2 cellular contexts compared by ENCODE assay signal in the genomic region with DNA sequence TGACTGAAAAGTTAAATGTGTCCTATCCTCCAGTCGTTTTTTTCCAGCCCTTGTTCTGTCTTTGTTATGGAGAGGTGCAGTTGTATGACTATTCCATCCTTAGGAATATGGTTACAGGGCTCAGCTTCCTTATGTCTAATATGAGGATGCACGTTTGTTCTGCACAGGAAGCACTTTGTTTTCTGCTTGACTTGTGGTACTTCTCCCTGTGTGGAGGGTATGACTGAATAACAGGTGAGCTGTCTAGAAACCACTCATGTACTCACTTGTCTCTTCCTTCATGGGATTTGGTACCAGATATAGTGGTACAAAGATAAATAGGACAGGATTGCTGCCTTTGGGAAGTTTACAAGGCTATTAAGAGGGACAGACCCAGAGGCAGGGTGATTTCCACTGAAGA.
TF ChIP-seq lines count a peak whose summit lies in the region.

No MANE protein-coding gene starts in this region.

TF ChIP-seq in GM12891, 5 proteins besides CTCF, POLR2A, EP300 and RAD21:
- TF ChIP-seq POU2F2 (IDR thresholded peaks at IDR 0.05; ENCODE audit: low read depth, low read length) (no peak), POLR2AphosphoS5 (IDR thresholded peaks at IDR 0.05; ENCODE audit: low read depth, low read length) (no peak), TAF1 (IDR thresholded peaks at IDR 0.05; ENCODE audit: low read depth, low read length) (no peak), PAX5 (IDR thresholded peaks at IDR 0.05; ENCODE audit: insufficient read depth, low read length, severe bottlenecking) (no peak), SPI1 (IDR thresholded peaks at IDR 0.05; ENCODE audit: low read depth, low read length) (no peak)

TF ChIP-seq in WTC11, 78 proteins besides CTCF, POLR2A, EP300 and RAD21:
- TF ChIP-seq FOXK1 (CRISPR knock-in tag; IDR thresholded peaks at IDR 0.05), result no peak
- TF ChIP-seq, protein P1, sequence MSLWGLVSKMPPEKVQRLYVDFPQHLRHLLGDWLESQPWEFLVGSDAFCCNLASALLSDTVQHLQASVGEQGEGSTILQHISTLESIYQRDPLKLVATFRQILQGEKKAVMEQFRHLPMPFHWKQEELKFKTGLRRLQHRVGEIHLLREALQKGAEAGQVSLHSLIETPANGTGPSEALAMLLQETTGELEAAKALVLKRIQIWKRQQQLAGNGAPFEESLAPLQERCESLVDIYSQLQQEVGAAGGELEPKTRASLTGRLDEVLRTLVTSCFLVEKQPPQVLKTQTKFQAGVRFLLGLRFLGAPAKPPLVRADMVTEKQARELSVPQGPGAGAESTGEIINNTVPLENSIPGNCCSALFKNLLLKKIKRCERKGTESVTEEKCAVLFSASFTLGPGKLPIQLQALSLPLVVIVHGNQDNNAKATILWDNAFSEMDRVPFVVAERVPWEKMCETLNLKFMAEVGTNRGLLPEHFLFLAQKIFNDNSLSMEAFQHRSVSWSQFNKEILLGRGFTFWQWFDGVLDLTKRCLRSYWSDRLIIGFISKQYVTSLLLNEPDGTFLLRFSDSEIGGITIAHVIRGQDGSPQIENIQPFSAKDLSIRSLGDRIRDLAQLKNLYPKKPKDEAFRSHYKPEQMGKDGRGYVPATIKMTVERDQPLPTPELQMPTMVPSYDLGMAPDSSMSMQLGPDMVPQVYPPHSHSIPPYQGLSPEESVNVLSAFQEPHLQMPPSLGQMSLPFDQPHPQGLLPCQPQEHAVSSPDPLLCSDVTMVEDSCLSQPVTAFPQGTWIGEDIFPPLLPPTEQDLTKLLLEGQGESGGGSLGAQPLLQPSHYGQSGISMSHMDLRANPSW (CRISPR knock-in tag; conservative IDR thresholded peaks at IDR 0.05; ENCODE audit: low read depth), result no peak
- TF ChIP-seq, protein P2, sequence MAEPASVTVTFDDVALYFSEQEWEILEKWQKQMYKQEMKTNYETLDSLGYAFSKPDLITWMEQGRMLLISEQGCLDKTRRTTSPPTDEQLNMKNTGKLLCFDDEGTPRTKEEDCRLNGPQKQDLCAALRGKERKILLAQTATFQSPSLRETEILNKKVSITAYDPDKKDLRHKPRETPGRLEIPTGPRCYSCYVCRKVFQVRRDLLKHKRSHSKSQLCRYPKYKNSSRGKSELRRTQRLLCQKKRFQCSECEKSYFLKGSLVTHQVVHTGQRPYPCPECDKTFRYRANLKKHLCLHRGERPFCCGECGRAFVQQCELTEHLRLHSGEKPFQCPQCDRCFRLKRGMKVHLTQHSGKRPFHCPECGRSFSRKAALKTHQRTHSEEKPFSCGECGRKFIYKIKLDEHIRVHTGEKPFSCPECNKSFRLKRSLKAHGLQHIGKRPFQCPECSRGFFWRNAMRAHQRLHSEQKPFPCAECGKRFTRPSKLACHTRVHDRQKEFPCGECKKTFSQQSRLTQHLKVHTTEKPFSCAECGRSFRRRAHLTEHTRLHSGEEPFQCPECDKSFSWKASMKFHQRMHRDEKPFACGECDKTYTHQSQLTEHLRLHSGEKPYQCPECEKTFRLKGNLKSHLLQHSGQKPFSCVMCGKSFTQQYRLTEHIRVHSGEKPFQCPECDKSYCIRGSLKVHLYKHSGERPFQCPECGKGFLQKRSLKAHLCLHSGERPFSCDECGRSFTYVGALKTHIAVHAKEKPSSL (CRISPR knock-in tag; conservative IDR thresholded peaks at IDR 0.05), result no peak
- TF ChIP-seq, protein P3, sequence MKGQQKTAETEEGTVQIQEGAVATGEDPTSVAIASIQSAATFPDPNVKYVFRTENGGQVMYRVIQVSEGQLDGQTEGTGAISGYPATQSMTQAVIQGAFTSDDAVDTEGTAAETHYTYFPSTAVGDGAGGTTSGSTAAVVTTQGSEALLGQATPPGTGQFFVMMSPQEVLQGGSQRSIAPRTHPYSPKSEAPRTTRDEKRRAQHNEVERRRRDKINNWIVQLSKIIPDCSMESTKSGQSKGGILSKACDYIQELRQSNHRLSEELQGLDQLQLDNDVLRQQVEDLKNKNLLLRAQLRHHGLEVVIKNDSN (CRISPR knock-in tag; IDR thresholded peaks at IDR 0.05), result no peak
- TF ChIP-seq, protein P4, sequence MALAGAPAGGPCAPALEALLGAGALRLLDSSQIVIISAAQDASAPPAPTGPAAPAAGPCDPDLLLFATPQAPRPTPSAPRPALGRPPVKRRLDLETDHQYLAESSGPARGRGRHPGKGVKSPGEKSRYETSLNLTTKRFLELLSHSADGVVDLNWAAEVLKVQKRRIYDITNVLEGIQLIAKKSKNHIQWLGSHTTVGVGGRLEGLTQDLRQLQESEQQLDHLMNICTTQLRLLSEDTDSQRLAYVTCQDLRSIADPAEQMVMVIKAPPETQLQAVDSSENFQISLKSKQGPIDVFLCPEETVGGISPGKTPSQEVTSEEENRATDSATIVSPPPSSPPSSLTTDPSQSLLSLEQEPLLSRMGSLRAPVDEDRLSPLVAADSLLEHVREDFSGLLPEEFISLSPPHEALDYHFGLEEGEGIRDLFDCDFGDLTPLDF (CRISPR knock-in tag; IDR thresholded peaks at IDR 0.05), result no peak
- TF ChIP-seq, protein P5, sequence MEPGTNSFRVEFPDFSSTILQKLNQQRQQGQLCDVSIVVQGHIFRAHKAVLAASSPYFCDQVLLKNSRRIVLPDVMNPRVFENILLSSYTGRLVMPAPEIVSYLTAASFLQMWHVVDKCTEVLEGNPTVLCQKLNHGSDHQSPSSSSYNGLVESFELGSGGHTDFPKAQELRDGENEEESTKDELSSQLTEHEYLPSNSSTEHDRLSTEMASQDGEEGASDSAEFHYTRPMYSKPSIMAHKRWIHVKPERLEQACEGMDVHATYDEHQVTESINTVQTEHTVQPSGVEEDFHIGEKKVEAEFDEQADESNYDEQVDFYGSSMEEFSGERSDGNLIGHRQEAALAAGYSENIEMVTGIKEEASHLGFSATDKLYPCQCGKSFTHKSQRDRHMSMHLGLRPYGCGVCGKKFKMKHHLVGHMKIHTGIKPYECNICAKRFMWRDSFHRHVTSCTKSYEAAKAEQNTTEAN (CRISPR knock-in tag; IDR thresholded peaks at IDR 0.05), result no peak
- no peak for TF ChIP-seq TEAD4 (CRISPR knock-in tag; IDR thresholded peaks at IDR 0.05)
- TF ChIP-seq, protein P6, sequence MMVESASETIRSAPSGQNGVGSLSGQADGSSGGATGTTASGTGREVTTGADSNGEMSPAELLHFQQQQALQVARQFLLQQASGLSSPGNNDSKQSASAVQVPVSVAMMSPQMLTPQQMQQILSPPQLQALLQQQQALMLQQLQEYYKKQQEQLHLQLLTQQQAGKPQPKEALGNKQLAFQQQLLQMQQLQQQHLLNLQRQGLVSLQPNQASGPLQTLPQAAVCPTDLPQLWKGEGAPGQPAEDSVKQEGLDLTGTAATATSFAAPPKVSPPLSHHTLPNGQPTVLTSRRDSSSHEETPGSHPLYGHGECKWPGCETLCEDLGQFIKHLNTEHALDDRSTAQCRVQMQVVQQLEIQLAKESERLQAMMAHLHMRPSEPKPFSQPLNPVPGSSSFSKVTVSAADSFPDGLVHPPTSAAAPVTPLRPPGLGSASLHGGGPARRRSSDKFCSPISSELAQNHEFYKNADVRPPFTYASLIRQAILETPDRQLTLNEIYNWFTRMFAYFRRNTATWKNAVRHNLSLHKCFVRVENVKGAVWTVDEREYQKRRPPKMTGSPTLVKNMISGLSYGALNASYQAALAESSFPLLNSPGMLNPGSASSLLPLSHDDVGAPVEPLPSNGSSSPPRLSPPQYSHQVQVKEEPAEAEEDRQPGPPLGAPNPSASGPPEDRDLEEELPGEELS (CRISPR knock-in tag; IDR thresholded peaks at IDR 0.05), result no peak
- TF ChIP-seq, protein P7, sequence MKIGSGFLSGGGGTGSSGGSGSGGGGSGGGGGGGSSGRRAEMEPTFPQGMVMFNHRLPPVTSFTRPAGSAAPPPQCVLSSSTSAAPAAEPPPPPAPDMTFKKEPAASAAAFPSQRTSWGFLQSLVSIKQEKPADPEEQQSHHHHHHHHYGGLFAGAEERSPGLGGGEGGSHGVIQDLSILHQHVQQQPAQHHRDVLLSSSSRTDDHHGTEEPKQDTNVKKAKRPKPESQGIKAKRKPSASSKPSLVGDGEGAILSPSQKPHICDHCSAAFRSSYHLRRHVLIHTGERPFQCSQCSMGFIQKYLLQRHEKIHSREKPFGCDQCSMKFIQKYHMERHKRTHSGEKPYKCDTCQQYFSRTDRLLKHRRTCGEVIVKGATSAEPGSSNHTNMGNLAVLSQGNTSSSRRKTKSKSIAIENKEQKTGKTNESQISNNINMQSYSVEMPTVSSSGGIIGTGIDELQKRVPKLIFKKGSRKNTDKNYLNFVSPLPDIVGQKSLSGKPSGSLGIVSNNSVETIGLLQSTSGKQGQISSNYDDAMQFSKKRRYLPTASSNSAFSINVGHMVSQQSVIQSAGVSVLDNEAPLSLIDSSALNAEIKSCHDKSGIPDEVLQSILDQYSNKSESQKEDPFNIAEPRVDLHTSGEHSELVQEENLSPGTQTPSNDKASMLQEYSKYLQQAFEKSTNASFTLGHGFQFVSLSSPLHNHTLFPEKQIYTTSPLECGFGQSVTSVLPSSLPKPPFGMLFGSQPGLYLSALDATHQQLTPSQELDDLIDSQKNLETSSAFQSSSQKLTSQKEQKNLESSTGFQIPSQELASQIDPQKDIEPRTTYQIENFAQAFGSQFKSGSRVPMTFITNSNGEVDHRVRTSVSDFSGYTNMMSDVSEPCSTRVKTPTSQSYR (CRISPR knock-in tag; IDR thresholded peaks at IDR 0.05), result no peak
- TF ChIP-seq, protein P8, sequence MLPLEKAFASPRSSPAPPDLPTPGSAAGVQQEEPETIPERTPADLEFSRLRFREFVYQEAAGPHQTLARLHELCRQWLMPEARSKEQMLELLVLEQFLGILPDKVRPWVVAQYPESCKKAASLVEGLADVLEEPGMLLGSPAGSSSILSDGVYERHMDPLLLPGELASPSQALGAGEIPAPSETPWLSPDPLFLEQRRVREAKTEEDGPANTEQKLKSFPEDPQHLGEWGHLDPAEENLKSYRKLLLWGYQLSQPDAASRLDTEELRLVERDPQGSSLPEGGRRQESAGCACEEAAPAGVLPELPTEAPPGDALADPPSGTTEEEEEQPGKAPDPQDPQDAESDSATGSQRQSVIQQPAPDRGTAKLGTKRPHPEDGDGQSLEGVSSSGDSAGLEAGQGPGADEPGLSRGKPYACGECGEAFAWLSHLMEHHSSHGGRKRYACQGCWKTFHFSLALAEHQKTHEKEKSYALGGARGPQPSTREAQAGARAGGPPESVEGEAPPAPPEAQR (CRISPR knock-in tag; IDR thresholded peaks at IDR 0.05), result no peak
- TF ChIP-seq, protein P9, sequence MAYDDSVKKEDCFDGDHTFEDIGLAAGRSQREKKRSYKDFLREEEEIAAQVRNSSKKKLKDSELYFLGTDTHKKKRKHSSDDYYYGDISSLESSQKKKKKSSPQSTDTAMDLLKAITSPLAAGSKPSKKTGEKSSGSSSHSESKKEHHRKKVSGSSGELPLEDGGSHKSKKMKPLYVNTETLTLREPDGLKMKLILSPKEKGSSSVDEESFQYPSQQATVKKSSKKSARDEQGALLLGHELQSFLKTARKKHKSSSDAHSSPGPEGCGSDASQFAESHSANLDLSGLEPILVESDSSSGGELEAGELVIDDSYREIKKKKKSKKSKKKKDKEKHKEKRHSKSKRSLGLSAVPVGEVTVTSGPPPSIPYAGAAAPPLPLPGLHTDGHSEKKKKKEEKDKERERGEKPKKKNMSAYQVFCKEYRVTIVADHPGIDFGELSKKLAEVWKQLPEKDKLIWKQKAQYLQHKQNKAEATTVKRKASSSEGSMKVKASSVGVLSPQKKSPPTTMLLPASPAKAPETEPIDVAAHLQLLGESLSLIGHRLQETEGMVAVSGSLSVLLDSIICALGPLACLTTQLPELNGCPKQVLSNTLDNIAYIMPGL (CRISPR knock-in tag; IDR thresholded peaks at IDR 0.05), result no peak
- no peak for TF ChIP-seq ATF1 (CRISPR knock-in tag; IDR thresholded peaks at IDR 0.05)
- TF ChIP-seq KAT7 (CRISPR knock-in tag; IDR thresholded peaks at IDR 0.05; ENCODE audit: borderline replicate concordance), result no peak
